Comparison of ENCODE assay signal across 12 cellular contexts in the genomic region with DNA sequence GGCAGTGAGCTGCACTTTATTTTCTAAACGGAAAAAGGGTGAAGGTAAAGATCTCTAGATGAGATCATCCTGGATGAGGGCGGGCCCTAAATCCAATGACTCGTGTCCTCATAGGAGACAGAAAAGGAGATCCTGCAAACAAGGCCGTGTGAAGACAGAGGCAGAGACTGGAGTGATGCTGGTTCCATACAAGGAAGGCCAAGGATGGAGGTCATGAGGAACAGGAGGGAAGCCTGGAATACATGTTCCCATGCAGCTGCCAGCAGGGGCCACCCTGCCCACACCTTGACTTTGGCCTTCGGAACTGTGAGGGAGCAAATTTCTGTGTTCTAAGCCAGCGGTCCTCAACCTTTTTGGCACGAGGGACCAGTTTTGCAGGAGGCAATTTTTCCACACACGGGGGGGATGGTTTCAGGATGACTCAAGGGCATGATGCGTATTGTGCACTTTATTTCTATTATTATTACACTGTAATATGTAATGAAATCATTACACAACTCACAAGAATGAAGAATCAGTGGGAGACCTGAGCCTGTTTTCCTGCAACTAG.
DNase-seq lines count a peak whose midpoint lies in the region; FAIRE-seq and TF ChIP-seq lines count a peak whose summit lies in the region.
"Had no signal": no experiment of that assay in that cellular context is flagged by ENCODE, and none has a peak within 500 bp of the region (broad histone marks: within the 10 kb centered on the region; RNA-seq: fewer than 3 reads in every experiment).

No MANE protein-coding gene starts in this region.

- H3K9me3 Mint-ChIP-seq in endodermal cell (peaks cover 9% of the 10 kb centered on the region), Caco-2 (ENCODE audit: unreplicated experiment) (no peaks in the 10 kb centered on the region)
- H3K9me3 Mint-ChIP-seq: central memory CD8-positive, alpha-beta T cell had no signal

- H3K9me3 ChIP-seq in endodermal cell (ENCODE audit: control insufficient read depth, low read length) (no peaks in the 10 kb centered on the region), Caco-2 (no peaks in the 10 kb centered on the region), A673 (ENCODE audit: low read depth, low read length, poor library complexity, severe bottlenecking) (no peaks in the 10 kb centered on the region)
- H3K9me3 ChIP-seq: thyroid gland had no signal

- CTCF ChIA-PET in Caco-2 (lab: Charles Lee) = no interaction called here
- CTCF ChIA-PET in A673 (lab: Charles Lee) = interaction anchor here (0.5 kb wide), 1 partner anchor 430 kb away, joined by 3 read pairs; no protein-coding TSS in a partner anchor

- no peak overlapping the region for H3K4me3 ChIP-seq in endodermal cell (ENCODE audit: low read length)
- H3K4me3 ChIP-seq in Caco-2 (ENCODE audit: low read depth, low read length) = no peak overlapping the region
- no peak overlapping the region for H3K4me3 ChIP-seq in A673 (ENCODE audit: low read depth, low read length, poor library complexity, severe bottlenecking)
- H3K4me3 ChIP-seq: thyroid gland had no signal

- BruUV-seq in Caco-2 (replicated peaks; lab: Mats Ljungman, UMichigan) (no TSS peak), A673 (replicated peaks; lab: Mats Ljungman, UMichigan) (no TSS peak)

- H3K9ac ChIP-seq in endodermal cell (ENCODE audit: extremely low read depth, low read length, poor library complexity, severe bottlenecking) = no peak overlapping the region

- DNase-seq in NCI-H69 (lab: John Stamatoyannopoulos, UW) (peak; percentile 16), endodermal cell (no peak), non-pigmented ciliary epithelial cell (ENCODE audit: low read depth) (peak; percentile 24), germinal center (ENCODE audit: low spot score) (no peak), Caco-2 (no peak), A673 (ENCODE audit: low spot score) (no peak), urothelium cell line (ENCODE audit: low spot score) (no peak)
- DNase-seq: NCI-H526 treated with DMSO at 0.1 percent for 48 hours, thyroid gland had no signal

- peaks cover 3% of the 10 kb centered on the region for H3K27me3 Mint-ChIP-seq in endodermal cell (ENCODE audit: insufficient read depth)
- H3K27me3 Mint-ChIP-seq in Caco-2 (ENCODE audit: insufficient read depth, unreplicated experiment) = no peaks in the 10 kb centered on the region

- WGBS in endodermal cell (ENCODE audit: insufficient coverage in 1 of 2, insufficient read length in 1 of 2), 2 experiments = 80% methylated on average over 6 to 8 of the region's 9 CpGs

- H3K27ac Mint-ChIP-seq in endodermal cell = no peak overlapping the region
- no peak overlapping the region for H3K27ac Mint-ChIP-seq in Caco-2 (ENCODE audit: unreplicated experiment)
- H3K27ac Mint-ChIP-seq: WTC11 had no signal

- intact Hi-C loops in Caco-2 (cut with micrococcal nuclease; ENCODE audit: unreplicated experiment) = loop anchor here (10.0 kb wide), 1 partner anchor 174 kb away; no protein-coding TSS in a partner anchor
- intact Hi-C loops in A673 (cut with micrococcal nuclease; ENCODE audit: unreplicated experiment) = no loop called here

- H3K4me1 Mint-ChIP-seq in endodermal cell = no peaks in the 10 kb centered on the region
- peaks cover 9% of the 10 kb centered on the region for H3K4me1 Mint-ChIP-seq in Caco-2 (ENCODE audit: low read depth, unreplicated experiment)
- H3K4me1 Mint-ChIP-seq: central memory CD8-positive, alpha-beta T cell had no signal

- no peak overlapping the region for H3K4me3 Mint-ChIP-seq in endodermal cell
- no peak overlapping the region for H3K4me3 Mint-ChIP-seq in Caco-2 (ENCODE audit: unreplicated experiment)
- H3K4me3 Mint-ChIP-seq: central memory CD8-positive, alpha-beta T cell; WTC11 had no signal

- POLR2A ChIA-PET in Caco-2 (lab: Charles Lee) = no interaction called here
- POLR2A ChIA-PET in A673 (lab: Charles Lee; ENCODE audit: low non-redundant PET) = no interaction called here

- TF ChIP-seq CTCF in GM12872 (IDR thresholded peaks at IDR 0.05; ENCODE audit: insufficient read depth, low read depth, low read length) (0 out of 3 replicates have a peak, but pooled peaks have one; percentile 4), endodermal cell (conservative IDR thresholded peaks at IDR 0.05) (peak; percentile 41), Caco-2 (IDR thresholded peaks at IDR 0.05; ENCODE audit: insufficient read depth in 1 of 2, low read depth in 1 of 2, low read length in 1 of 2, severe bottlenecking in 1 of 2, unreplicated experiment in 1 of 2) (no peak), A673 (conservative IDR thresholded peaks at IDR 0.05; ENCODE audit: low read depth, low read length) (no peak)

- H3K36me3 Mint-ChIP-seq in endodermal cell (ENCODE audit: low read depth) (no peaks in the 10 kb centered on the region), Caco-2 (ENCODE audit: insufficient read depth, unreplicated experiment) (no peaks in the 10 kb centered on the region)

- no peak for FAIRE-seq in urothelium cell line (lab: Jason Lieb, UNC)

- H3K4me1 ChIP-seq in endodermal cell (ENCODE audit: control insufficient read depth, insufficient read depth, low read length) (no peaks in the 10 kb centered on the region), Caco-2 (peaks cover 3% of the 10 kb centered on the region; the same call in 1 of the 2 replicates), A673 (ENCODE audit: insufficient read depth, low read length, poor library complexity, severe bottlenecking) (no peaks in the 10 kb centered on the region)

- H3K27me3 ChIP-seq in endodermal cell (ENCODE audit: control insufficient read depth, insufficient read depth, low read length, poor library complexity, severe bottlenecking) (no peaks in the 10 kb centered on the region), Caco-2 (replicated peaks; ENCODE audit: control insufficient read depth, insufficient read depth, low read length) (no peaks in the 10 kb centered on the region), A673 (replicated peaks; ENCODE audit: insufficient read depth, low read depth, low read length, poor library complexity) (no peaks in the 10 kb centered on the region)
- H3K27me3 ChIP-seq: thyroid gland had no signal

- H3K27ac ChIP-seq in endodermal cell (ENCODE audit: low read depth, low read length) (no peak overlapping the region), A673 (ENCODE audit: low read depth, low read length, poor library complexity, severe bottlenecking) (no peak overlapping the region)
- H3K27ac ChIP-seq: thyroid gland had no signal

- H3K36me3 ChIP-seq in endodermal cell (ENCODE audit: control insufficient read depth, insufficient read depth, low read length) = no peaks in the 10 kb centered on the region
- H3K36me3 ChIP-seq in Caco-2 (ENCODE audit: control insufficient read depth, insufficient read depth, low read length) = no peaks in the 10 kb centered on the region
- H3K36me3 ChIP-seq in A673 (ENCODE audit: insufficient read depth, low read length, poor library complexity, severe bottlenecking) = no peaks in the 10 kb centered on the region
- H3K36me3 ChIP-seq: thyroid gland had no signal

Comparison
In these comparisons a context has a peak if more than half of its experiments do, and no peak if none do; other contexts are left out.
1. CTCF ChIP-seq: peak in GM12872 (single experiment) and endodermal cell (single experiment); none in Caco-2 (0 of 2) and A673 (single experiment).
2. DNase-seq: peak in NCI-H69 (single experiment) and non-pigmented ciliary epithelial cell (single experiment); none in endodermal cell (single experiment), germinal center (single experiment), Caco-2 (0 of 2), A673 (single experiment) and urothelium cell line (single experiment).